In genomic region chr3:23553353-23553752, GRCh38 we compare ENCODE assay signal across 24 cellular contexts.
A peak's percentile ranks its signal among the peaks of the same experiment; 100 is the strongest.
DNase-seq lines count a peak whose midpoint lies in the region; ATAC-seq, FAIRE-seq and TF ChIP-seq lines count a peak whose summit lies in the region.
"Had no signal": no experiment of that assay in that cellular context is flagged by ENCODE, and none has a peak within 500 bp of the region (broad histone marks: within the 10 kb centered on the region; RNA-seq: fewer than 3 reads in every experiment).

No MANE protein-coding gene starts in this region.

- no peaks in the 10 kb centered on the region for H3K27me3 ChIP-seq in endothelial cell of umbilical vein (ENCODE audit: control insufficient read depth in 2 of 2, insufficient read depth in 2 of 2, low read length in 2 of 2)
- H3K27me3 ChIP-seq: brain microvascular endothelial cell, colonic mucosa, esophagus squamous epithelium, right lobe of liver, stomach, tibial nerve had no signal

- ATAC-seq in GM18909 (IDR thresholded peaks at IDR 0.05; ENCODE audit: poor library complexity, unreplicated experiment) (peak; percentile 56), GM21619 (IDR thresholded peaks at IDR 0.05; ENCODE audit: unreplicated experiment) (peak; percentile 40), HG03457 (IDR thresholded peaks at IDR 0.05; ENCODE audit: unreplicated experiment) (peak; percentile 44), HG03139 (IDR thresholded peaks at IDR 0.05; ENCODE audit: unreplicated experiment) (no peak)
- ATAC-seq: activated CD8-positive, alpha-beta T cell treated with anti-CD3 and anti-CD28 coated beads for 36 hours; activated naive CD8-positive, alpha-beta T cell treated with anti-CD3 and anti-CD28 coated beads, Interleukin-2, amount 50 U/mL, for 24 hours; effector memory CD8-positive, alpha-beta T cell; lower lobe of right lung; mucosa of descending colon; right lobe of liver; Right ventricle myocardium inferior had no signal

- intact Hi-C loops in endothelial cell of umbilical vein (cut with micrococcal nuclease): no loop called here

- BruUV-seq in endothelial cell of umbilical vein (replicated peaks; lab: Mats Ljungman, UMichigan): no TSS peak

- FAIRE-seq in endothelial cell of umbilical vein (lab: Jason Lieb, UNC) (peak; percentile 47), GM12892 (lab: Jason Lieb, UNC) (no peak)
- FAIRE-seq: keratinocyte had no signal

- dilution Hi-C loops in endothelial cell of umbilical vein (cut with MboI; ENCODE audit: extremely low pct_ligation_motif_present, low sequenced_read_pairs): no loop called here

- H3K9ac ChIP-seq in endothelial cell of umbilical vein (replicated peaks; ENCODE audit: extremely low read depth, insufficient read depth, low read length): no peak overlapping the region

- POLR2A ChIA-PET in endothelial cell of umbilical vein (lab: Charles Lee): no interaction called here

- CTCF ChIA-PET in endothelial cell of umbilical vein (lab: Charles Lee): no interaction called here

- TF ChIP-seq POLR2A in endothelial cell of umbilical vein (IDR thresholded peaks at IDR 0.05; ENCODE audit: low read depth, low read length) (no peak), GM12892 (IDR thresholded peaks at IDR 0.05; ENCODE audit: low read depth, low read length) (no peak)

- H3K4me1 ChIP-seq in endothelial cell of umbilical vein (ENCODE audit: control insufficient read depth, extremely low read depth, insufficient read depth, low read length): no peaks in the 10 kb centered on the region
- H3K4me1 ChIP-seq: colonic mucosa, lower lobe of right lung, right lobe of liver, stomach had no signal

- no peaks in the 10 kb centered on the region for H3K36me3 ChIP-seq in endothelial cell of umbilical vein (ENCODE audit: control insufficient read depth in 2 of 2, extremely low read depth in 1 of 2, insufficient read depth in 2 of 2, low read length in 2 of 2)
- H3K36me3 ChIP-seq: brain microvascular endothelial cell, colonic mucosa, esophagus squamous epithelium, lower lobe of right lung, right lobe of liver, stomach had no signal

- H3K4me2 ChIP-seq in endothelial cell of umbilical vein (ENCODE audit: insufficient read depth, low read length): no peak overlapping the region

- no peak overlapping the region for H2AFZ ChIP-seq in endothelial cell of umbilical vein (ENCODE audit: low read depth, low read length)

- no peaks in the 10 kb centered on the region for H3K9me3 ChIP-seq in endothelial cell of umbilical vein (replicated peaks; ENCODE audit: control insufficient read depth, insufficient read depth, low read length)
- H3K9me3 ChIP-seq: colonic mucosa, esophagus squamous epithelium, lower lobe of right lung, mucosa of descending colon, right lobe of liver, stomach, tibial nerve had no signal

- H3K27ac ChIP-seq in endothelial cell of umbilical vein (ENCODE audit: insufficient read depth, low read depth, low read length): no peak overlapping the region
- H3K27ac ChIP-seq: brain microvascular endothelial cell, colonic mucosa, esophagus squamous epithelium, lower lobe of right lung, right lobe of liver, stomach, tibial nerve had no signal

- TF ChIP-seq CTCF in endothelial cell of umbilical vein (IDR thresholded peaks at IDR 0.05; ENCODE audit: extremely low read depth in 1 of 2, insufficient read depth in 1 of 2, low read depth in 1 of 2, low read length in 2 of 2): no peak

- H3K4me3 ChIP-seq in endothelial cell of umbilical vein (replicated peaks in 1 of 3; ENCODE audit: insufficient read depth in 1 of 3, low read depth in 1 of 3, low read length in 3 of 3): no peak overlapping the region
- H3K4me3 ChIP-seq: colonic mucosa, esophagus squamous epithelium, lower lobe of right lung, mucosa of descending colon, right lobe of liver, stomach, tibial nerve had no signal

- no peaks in the 10 kb centered on the region for H4K20me1 ChIP-seq in endothelial cell of umbilical vein (replicated peaks; ENCODE audit: control insufficient read depth, extremely low read depth, insufficient read depth, low read length)

- H3K79me2 ChIP-seq in endothelial cell of umbilical vein (ENCODE audit: control insufficient read depth, insufficient read depth, low read length): no peaks in the 10 kb centered on the region

- no peaks in the 10 kb centered on the region for H3K9me1 ChIP-seq in endothelial cell of umbilical vein (replicated peaks; ENCODE audit: control insufficient read depth, extremely low read depth, insufficient read depth, low read length)

- DNase-seq in endothelial cell of umbilical vein (ENCODE audit: low read depth, low spot score): no peak
- no peak for DNase-seq in NCI-H1436 treated with DMSO at 0.1 percent for 48 hours (lab: John Stamatoyannopoulos, UW)
- DNase-seq in amniotic stem cell (lab: John Stamatoyannopoulos, UW): no peak
- DNase-seq in GM12892 (ENCODE audit: insufficient read length): no peak
- DNase-seq: activated CD8-positive, alpha-beta T cell treated with anti-CD3 and anti-CD28 coated beads for 36 hours; activated gamma-delta T cell; activated naive CD8-positive, alpha-beta T cell treated with anti-CD3 and anti-CD28 coated beads, Interleukin-2, amount 50 U/mL, for 24 hours; brain microvascular endothelial cell; CD4-positive, alpha-beta T cell; colonic mucosa; effector memory CD8-positive, alpha-beta T cell; esophagus squamous epithelium; lower lobe of right lung; mucosa of descending colon; NCI-H69; right lobe of liver; stomach had no signal

TF ChIP-seq in endothelial cell of umbilical vein, 7 proteins besides CTCF, POLR2A, EP300 and RAD21:
- TF ChIP-seq FOS (IDR thresholded peaks at IDR 0.05; ENCODE audit: borderline replicate concordance, insufficient read depth, low read length): no peak
